19 cellular contexts compared by ENCODE assay signal in the genomic region with DNA sequence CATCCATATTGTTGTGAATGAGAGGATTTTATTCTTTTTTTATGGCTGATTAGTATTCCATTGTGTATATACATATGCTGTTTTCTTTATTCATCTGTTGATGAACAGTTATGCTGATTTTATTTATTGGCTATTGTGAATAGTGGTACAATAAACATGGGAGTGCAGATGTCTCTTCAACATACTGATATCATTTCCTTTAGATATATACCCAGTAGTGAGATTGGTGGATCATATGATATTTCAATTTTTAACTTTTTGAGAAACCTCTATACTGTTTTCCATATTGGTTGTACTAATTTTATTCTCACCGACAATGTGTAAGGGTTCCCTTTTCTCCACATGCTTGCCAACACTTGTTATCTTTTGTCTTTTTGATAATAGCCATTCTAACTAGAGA.
DNase-seq lines count a peak whose midpoint lies in the region; ATAC-seq, FAIRE-seq and TF ChIP-seq lines count a peak whose summit lies in the region.
"Had no signal": no experiment of that assay in that cellular context is flagged by ENCODE, and none has a peak within 500 bp of the region (broad histone marks: within the 10 kb centered on the region; RNA-seq: fewer than 3 reads in every experiment).

No MANE protein-coding gene starts in this region.

- no peaks in the 10 kb centered on the region for H4K20me1 ChIP-seq in K562 (replicated peaks; ENCODE audit: control insufficient read depth, insufficient read depth, low read length)
- H4K20me1 ChIP-seq: BLaER1 had no signal

- no peak for TF ChIP-seq POLR2A in K562 (conservative IDR thresholded peaks at IDR 0.05)
- no peak for TF ChIP-seq POLR2A in GM12891 (IDR thresholded peaks at IDR 0.05; ENCODE audit: low read depth, low read length)

- no peaks in the 10 kb centered on the region for H3K27me3 ChIP-seq in K562 (ENCODE audit: control insufficient read depth in 2 of 2, insufficient read depth in 2 of 2, low read length in 2 of 2)
- H3K27me3 ChIP-seq: BE2C, BLaER1 had no signal

- no peaks in the 10 kb centered on the region for H3K9me3 ChIP-seq in K562 (replicated peaks; ENCODE audit: control insufficient read depth, insufficient read depth, low read depth, low read length)
- H3K9me3 ChIP-seq: BE2C, BLaER1 had no signal

- no peak overlapping the region; the same call in 2 of the 3 replicates for H3K27ac ChIP-seq in K562 (ENCODE audit: extremely low read depth, low read depth, low read length)
- H3K27ac ChIP-seq: BLaER1 had no signal

- CTCF ChIA-PET in K562 (lab: Yijun Ruan, JAX; ENCODE audit: low intra/inter-chr PET ratio), result no interaction called here

- H3K9ac ChIP-seq in K562 (ENCODE audit: insufficient read depth in 1 of 2, low read depth in 2 of 2, low read length in 2 of 2), result no peak overlapping the region
- H3K9ac ChIP-seq: BLaER1 had no signal

- TF ChIP-seq EP300 in K562 (IDR thresholded peaks at IDR 0.05; ENCODE audit: low read length), result no peak

- H3K4me1 ChIP-seq in K562 (replicated peaks in 1 of 2; ENCODE audit: control insufficient read depth in 2 of 2, insufficient read depth in 2 of 2, low read length in 2 of 2), result peaks cover 2 to 37% of the 10 kb centered on the region in 2 experiments; a peak in 4 of 5 replicates
- H3K4me1 ChIP-seq: BE2C, BLaER1 had no signal

- H3K9me1 ChIP-seq in K562 (ENCODE audit: control insufficient read depth, insufficient read depth, low read length), result no peaks in the 10 kb centered on the region

- WGBS in K562 (ENCODE audit: insufficient coverage, low coverage, missing lambda C conversion rate), result 88% methylated on average over 1 of the region's 1 CpG

- H3K36me3 ChIP-seq in K562 (ENCODE audit: control insufficient read depth, insufficient read depth, low read length), result no peaks in the 10 kb centered on the region
- H3K36me3 ChIP-seq: BE2C, BLaER1 had no signal

- no peak overlapping the region for H2AFZ ChIP-seq in K562 (ENCODE audit: low read depth, low read length)

- intact Hi-C loops in K562 (cut with micrococcal nuclease), result no loop called here

- no peak for ATAC-seq in K562

- no peaks in the 10 kb centered on the region for H3K79me2 ChIP-seq in K562 (ENCODE audit: control insufficient read depth, insufficient read depth, low read length)

- TF ChIP-seq CTCF in D721Med (IDR thresholded peaks at IDR 0.05; ENCODE audit: insufficient read depth, missing control alignments) (no peak), K562 (IDR thresholded peaks at IDR 0.05 in 2 of 3, conservative IDR thresholded peaks at IDR 0.05 in 1 of 3; ENCODE audit: insufficient read depth in 2 of 3, low read depth in 1 of 3, low read length in 3 of 3) (no peak)

- H3K4me2 ChIP-seq in K562 (ENCODE audit: insufficient read depth, low read length), result no peak overlapping the region
- H3K4me2 ChIP-seq: BLaER1 had no signal

- in situ Hi-C loops in K562 (cut with MboI), result no loop called here

- no TSS peak for BruUV-seq in K562 (replicated peaks; lab: Mats Ljungman, UMichigan)

- no peak for TF ChIP-seq RAD21 in K562 (CRISPR knock-in tag; conservative IDR thresholded peaks at IDR 0.05 in 1 of 2, IDR thresholded peaks at IDR 0.05 in 1 of 2)

- DNase-seq in D721Med (ENCODE audit: insufficient read length, low spot score), result no peak
- no peak for DNase-seq in K562 (ENCODE audit: extremely low read depth in 1 of 4, low spot score in 3 of 4)
- DNase-seq in urothelium cell line (ENCODE audit: low spot score), result no peak
- no peak for DNase-seq in GM12891 (ENCODE audit: insufficient read length, low spot score)
- no peak for DNase-seq in activated CD4-positive, alpha-beta T cell treated with anti-CD3 and anti-CD28 coated beads for 48 hours
- DNase-seq: 8988T; ACHN; BE2C; C1 segment of cervical spinal cord; CD4-positive, alpha-beta memory T cell; CD4-positive, CD25-positive, alpha-beta regulatory T cell; CD8-positive, alpha-beta memory T cell; COR-L47; DMS79 treated with DMSO at 0.1 percent for 48 hours; GF-D8 had no signal

- POLR2A ChIA-PET in K562 (lab: Yijun Ruan, JAX), result no interaction called here

- H3K4me3 ChIP-seq in K562, result no peak overlapping the region
- H3K4me3 ChIP-seq: BLaER1 had no signal

- FAIRE-seq in D721Med (lab: Jason Lieb, UNC) (peak; percentile 71), K562 (lab: Jason Lieb, UNC) (no peak), urothelium cell line (lab: Jason Lieb, UNC) (peak; percentile 20), GM12891 (lab: Jason Lieb, UNC) (no peak)
- FAIRE-seq: G401.6, GM12892, GM18507 had no signal

TF ChIP-seq in K562, 482 proteins besides CTCF, POLR2A, EP300 and RAD21 (continues in another document):
- TF ChIP-seq MECOM (CRISPR knock-in tag; IDR thresholded peaks at IDR 0.05) (peak; percentile 65; the same call in 1 of the 2 replicates), TAL1 (IDR thresholded peaks at IDR 0.05) (no peak), ZNF311 (CRISPR knock-in tag; IDR thresholded peaks at IDR 0.05) (peak; percentile 89), GTF2A2 (tag; IDR thresholded peaks at IDR 0.05) (peak; percentile 74)
- TF ChIP-seq, protein P1, sequence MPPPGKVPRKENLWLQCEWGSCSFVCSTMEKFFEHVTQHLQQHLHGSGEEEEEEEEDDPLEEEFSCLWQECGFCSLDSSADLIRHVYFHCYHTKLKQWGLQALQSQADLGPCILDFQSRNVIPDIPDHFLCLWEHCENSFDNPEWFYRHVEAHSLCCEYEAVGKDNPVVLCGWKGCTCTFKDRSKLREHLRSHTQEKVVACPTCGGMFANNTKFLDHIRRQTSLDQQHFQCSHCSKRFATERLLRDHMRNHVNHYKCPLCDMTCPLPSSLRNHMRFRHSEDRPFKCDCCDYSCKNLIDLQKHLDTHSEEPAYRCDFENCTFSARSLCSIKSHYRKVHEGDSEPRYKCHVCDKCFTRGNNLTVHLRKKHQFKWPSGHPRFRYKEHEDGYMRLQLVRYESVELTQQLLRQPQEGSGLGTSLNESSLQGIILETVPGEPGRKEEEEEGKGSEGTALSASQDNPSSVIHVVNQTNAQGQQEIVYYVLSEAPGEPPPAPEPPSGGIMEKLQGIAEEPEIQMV (tag; conservative IDR thresholded peaks at IDR 0.05; ENCODE audit: low read depth), result 0 out of 2 replicates have a peak, but pooled peaks have one; percentile 21
- TF ChIP-seq, protein P2, sequence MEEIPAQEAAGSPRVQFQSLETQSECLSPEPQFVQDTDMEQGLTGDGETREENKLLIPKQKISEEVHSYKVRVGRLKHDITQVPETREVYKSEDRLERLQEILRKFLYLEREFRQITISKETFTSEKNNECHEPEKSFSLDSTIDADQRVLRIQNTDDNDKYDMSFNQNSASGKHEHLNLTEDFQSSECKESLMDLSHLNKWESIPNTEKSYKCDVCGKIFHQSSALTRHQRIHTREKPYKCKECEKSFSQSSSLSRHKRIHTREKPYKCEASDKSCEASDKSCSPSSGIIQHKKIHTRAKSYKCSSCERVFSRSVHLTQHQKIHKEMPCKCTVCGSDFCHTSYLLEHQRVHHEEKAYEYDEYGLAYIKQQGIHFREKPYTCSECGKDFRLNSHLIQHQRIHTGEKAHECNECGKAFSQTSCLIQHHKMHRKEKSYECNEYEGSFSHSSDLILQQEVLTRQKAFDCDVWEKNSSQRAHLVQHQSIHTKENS (CRISPR knock-in tag; IDR thresholded peaks at IDR 0.05), result no peak

TF ChIP-seq in GM12891, 5 proteins besides CTCF, POLR2A, EP300 and RAD21:
- TF ChIP-seq POLR2AphosphoS5 (IDR thresholded peaks at IDR 0.05; ENCODE audit: low read depth, low read length) (no peak), TAF1 (IDR thresholded peaks at IDR 0.05; ENCODE audit: low read depth, low read length) (no peak), POU2F2 (IDR thresholded peaks at IDR 0.05; ENCODE audit: low read depth, low read length) (no peak), SPI1 (IDR thresholded peaks at IDR 0.05; ENCODE audit: low read depth, low read length) (no peak), PAX5 (IDR thresholded peaks at IDR 0.05; ENCODE audit: insufficient read depth, low read length, severe bottlenecking) (no peak)
